In the genomic region with DNA sequence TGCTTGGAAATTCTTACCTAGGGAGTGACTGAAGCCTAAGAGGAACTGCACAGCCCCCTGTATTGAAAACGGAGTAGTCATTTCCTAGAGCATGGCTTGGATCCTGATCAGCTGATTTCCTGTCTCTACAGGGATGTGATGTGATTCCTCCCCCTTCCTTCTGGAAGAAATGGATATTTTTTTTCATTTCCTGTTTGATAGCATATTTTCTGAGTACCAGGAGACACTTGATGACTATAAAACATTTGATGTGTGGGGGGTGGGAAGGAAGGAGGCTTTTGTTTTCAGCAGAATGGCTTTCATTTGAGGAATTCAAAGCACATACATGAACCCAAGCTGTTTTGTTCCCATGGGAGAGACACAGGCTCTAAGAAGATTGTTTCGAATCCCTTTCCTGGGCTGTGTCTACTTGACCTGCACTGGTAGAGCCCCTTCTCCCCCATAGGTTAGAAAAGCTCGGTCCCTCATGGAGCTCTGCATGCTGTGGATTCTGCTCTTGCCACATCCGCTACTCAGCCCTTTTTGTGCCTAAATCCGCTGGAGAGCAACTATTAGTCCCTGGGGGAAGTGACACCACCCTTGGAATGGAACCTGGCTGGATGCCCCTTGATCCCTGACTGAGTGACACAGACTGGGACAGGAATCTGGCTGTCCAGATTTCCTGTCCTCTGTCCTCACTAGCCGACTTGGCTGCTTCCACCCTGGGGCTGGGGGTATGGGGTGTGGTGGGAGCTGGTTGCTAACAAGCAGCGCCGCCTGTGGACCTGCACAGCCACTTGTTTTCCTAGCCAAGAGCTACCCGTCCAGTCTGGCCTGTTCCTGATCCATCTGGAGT, we compare ENCODE assay signal across 10 cellular contexts.
DNase-seq lines count a peak whose midpoint lies in the region; ATAC-seq, FAIRE-seq and TF ChIP-seq lines count a peak whose summit lies in the region.
"Had no signal": no experiment of that assay in that cellular context is flagged by ENCODE, and none has a peak within 500 bp of the region (broad histone marks: within the 10 kb centered on the region; RNA-seq: fewer than 3 reads in every experiment).

No MANE protein-coding gene starts in this region.

- H3K27me3 Mint-ChIP-seq in natural killer cell (ENCODE audit: low read depth in 2 of 2) = peaks cover 0 to 2% of the 10 kb centered on the region in 2 donors
- H3K27me3 Mint-ChIP-seq: dendritic cell treated with granulocyte-macrophage colony-stimulating factor and Interleukin-4, amounts not matched to agents 40 ng/mL and 50 ng/mL, for 4 days had no signal

- peak overlapping the region; percentile 8; the same call in 1 of the 2 replicates for H3K9ac ChIP-seq in SK-N-SH

- no peak for TF ChIP-seq EP300 in SK-N-SH (IDR thresholded peaks at IDR 0.05; ENCODE audit: borderline replicate concordance in 1 of 2, low read depth in 1 of 2, low read length in 1 of 2)

- TF ChIP-seq POLR2A in H54 (IDR thresholded peaks at IDR 0.05; ENCODE audit: low read depth, low read length) (no peak), prostate gland (IDR thresholded peaks at IDR 0.05) (no peak)

- intact Hi-C loops in heart right ventricle (cut with DNase I) = loop anchor here in 4 of 10 donors (2.0 to 10.0 kb wide), 4 partner anchors 26 to 60 kb away; no protein-coding TSS in a partner anchor
- intact Hi-C loops in prostate gland (cut with DNase I) = no loop called here
- intact Hi-C loops in natural killer cell (cut with micrococcal nuclease) = no loop called here

- no peaks in the 10 kb centered on the region for H3K9me3 ChIP-seq in SK-N-SH
- no peaks in the 10 kb centered on the region for H3K9me3 ChIP-seq in heart right ventricle
- no peaks in the 10 kb centered on the region for H3K9me3 ChIP-seq in prostate gland
- H3K9me3 ChIP-seq: HAP-1 had no signal

- WGBS in SK-N-SH (ENCODE audit: low lambda C conversion rate) = 53% methylated on average over 7 of the region's 9 CpGs
- 42 to 58% methylated on average over 9 of the region's 9 CpGs for WGBS in heart right ventricle, 2 donors
- 44% methylated on average over 9 of the region's 9 CpGs for WGBS in prostate gland

- TF ChIP-seq CTCF in SK-N-SH (IDR thresholded peaks at IDR 0.05) = no peak
- peak in 8 of 9 donors; percentile 26 to 69 (median 48) for TF ChIP-seq CTCF in heart right ventricle (IDR thresholded peaks at IDR 0.05)
- TF ChIP-seq CTCF in prostate gland (IDR thresholded peaks at IDR 0.05) = peak in 3 of 4 experiments; percentile 40 to 56 (median 47)
- TF ChIP-seq CTCF in natural killer cell (IDR thresholded peaks at IDR 0.05) = no peak

- no peak overlapping the region for H3K4me3 Mint-ChIP-seq in natural killer cell
- H3K4me3 Mint-ChIP-seq: dendritic cell treated with granulocyte-macrophage colony-stimulating factor and Interleukin-4, amounts not matched to agents 40 ng/mL and 50 ng/mL, for 4 days had no signal

- H3K9me3 Mint-ChIP-seq in natural killer cell = no peaks in the 10 kb centered on the region
- H3K9me3 Mint-ChIP-seq: dendritic cell treated with granulocyte-macrophage colony-stimulating factor and Interleukin-4, amounts not matched to agents 40 ng/mL and 50 ng/mL, for 4 days had no signal

- peaks cover 7% of the 10 kb centered on the region for H4K20me1 ChIP-seq in SK-N-SH (ENCODE audit: insufficient read depth)

- H3K27ac ChIP-seq in SK-N-SH (ENCODE audit: low read depth in 2 of 2, low read length in 1 of 2) (peak overlapping the region; percentile 64 to 94), heart right ventricle (peak overlapping the region in 9 of 10 donors; percentile 69 to 84 (median 75)), prostate gland (peak overlapping the region; percentile 73 to 75)

- H3K36me3 ChIP-seq in SK-N-SH (replicated peaks in 1 of 2; ENCODE audit: control insufficient read depth in 1 of 2, insufficient read depth in 2 of 2, low read length in 1 of 2) (no peaks in the 10 kb centered on the region), heart right ventricle (no peaks in the 10 kb centered on the region), prostate gland (no peaks in the 10 kb centered on the region)
- H3K36me3 ChIP-seq: HAP-1 had no signal

- peaks cover 38% of the 10 kb centered on the region for H3F3A ChIP-seq in SK-N-SH (replicated peaks; ENCODE audit: insufficient read depth)

- H3K9me2 ChIP-seq in SK-N-SH = no peaks in the 10 kb centered on the region

- no peaks in the 10 kb centered on the region for H3K36me3 Mint-ChIP-seq in natural killer cell

- peaks cover 92% of the 10 kb centered on the region for H3K79me2 ChIP-seq in SK-N-SH (ENCODE audit: insufficient read depth)

- POLR2A ChIA-PET in SK-N-SH (lab: Yijun Ruan, JAX) = interaction anchor here (0.6 kb wide), 1 partner anchor 264 kb away, joined by 3 read pairs; no protein-coding TSS in a partner anchor

- CTCF ChIA-PET in SK-N-SH (lab: Yijun Ruan, JAX) = interaction anchor here (0.9 to 5.5 kb wide), 10 partner anchors 10 to 126 kb away, joined by 3 to 46 read pairs (median 4); no protein-coding TSS in a partner anchor

- TF ChIP-seq RAD21 in SK-N-SH (IDR thresholded peaks at IDR 0.05; ENCODE audit: low read length) = peak; percentile 27

- H3K4me1 ChIP-seq in SK-N-SH (ENCODE audit: control insufficient read depth in 1 of 2, insufficient read depth in 2 of 2, low read depth in 1 of 2, low read length in 1 of 2) = peaks cover 16 to 46% of the 10 kb centered on the region in 2 experiments
- H3K4me1 ChIP-seq in heart right ventricle = peaks cover 5 to 76% (median 61%) of the 10 kb centered on the region in 9 donors
- peaks cover 23% of the 10 kb centered on the region for H3K4me1 ChIP-seq in prostate gland (replicated peaks)

- H3K27me3 ChIP-seq in SK-N-SH (ENCODE audit: insufficient read depth) (no peaks in the 10 kb centered on the region), heart right ventricle (no peaks in the 10 kb centered on the region), prostate gland (replicated peaks; ENCODE audit: insufficient read depth) (no peaks in the 10 kb centered on the region)

- no peak overlapping the region for H2AFZ ChIP-seq in SK-N-SH (ENCODE audit: low read depth)

- ATAC-seq in heart right ventricle (peak; percentile 76 to 95 (median 91)), HG02870 (IDR thresholded peaks at IDR 0.05; ENCODE audit: unreplicated experiment) (no peak), natural killer cell (no peak)

- FAIRE-seq in H54 (lab: Jason Lieb, UNC) = peak; percentile 20

- no peaks in the 10 kb centered on the region for H3K4me1 Mint-ChIP-seq in natural killer cell

- DNase-seq in H54 (ENCODE audit: insufficient read length, low spot score) (no peak), SK-N-SH (peak; percentile 64), heart right ventricle (peak; percentile 74 to 88), prostate gland (ENCODE audit: low spot score) (peak; percentile 94), cortex of kidney (lab: John Stamatoyannopoulos, UW) (no peak), natural killer cell (no peak)
- DNase-seq in activated T-cell treated with anti-CD3 and anti-CD28 coated beads, Interleukin-2, amount 50 U/mL, for 1 hour = no peak

- H3K27ac Mint-ChIP-seq in natural killer cell = no peak overlapping the region
- H3K27ac Mint-ChIP-seq: dendritic cell treated with granulocyte-macrophage colony-stimulating factor and Interleukin-4, amounts not matched to agents 40 ng/mL and 50 ng/mL, for 4 days had no signal

- peak overlapping the region; percentile 13; the same call in 1 of the 2 replicates for H3K4me2 ChIP-seq in SK-N-SH

- H3K4me3 ChIP-seq in SK-N-SH (ENCODE audit: low read depth in 2 of 2, low read length in 1 of 2) (no peak overlapping the region), heart right ventricle (peak overlapping the region in 2 of 10 donors; percentile 6 to 9), prostate gland (no peak overlapping the region)
- H3K4me3 ChIP-seq: HAP-1 had no signal

TF ChIP-seq in SK-N-SH, 30 proteins besides CTCF, POLR2A, EP300 and RAD21:
- TF ChIP-seq, protein P1, sequence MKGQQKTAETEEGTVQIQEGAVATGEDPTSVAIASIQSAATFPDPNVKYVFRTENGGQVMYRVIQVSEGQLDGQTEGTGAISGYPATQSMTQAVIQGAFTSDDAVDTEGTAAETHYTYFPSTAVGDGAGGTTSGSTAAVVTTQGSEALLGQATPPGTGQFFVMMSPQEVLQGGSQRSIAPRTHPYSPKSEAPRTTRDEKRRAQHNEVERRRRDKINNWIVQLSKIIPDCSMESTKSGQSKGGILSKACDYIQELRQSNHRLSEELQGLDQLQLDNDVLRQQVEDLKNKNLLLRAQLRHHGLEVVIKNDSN (IDR thresholded peaks at IDR 0.05; ENCODE audit: borderline replicate concordance, low read depth) = peak; percentile 43; the same call in 1 of the 2 replicates
- TF ChIP-seq FOXM1 (IDR thresholded peaks at IDR 0.05; ENCODE audit: low read depth) = no peak
- TF ChIP-seq RXRA (IDR thresholded peaks at IDR 0.05; ENCODE audit: borderline replicate concordance, low read depth) = no peak
- no peak for TF ChIP-seq TCF12 (IDR thresholded peaks at IDR 0.05)
- no peak for TF ChIP-seq GABPA (IDR thresholded peaks at IDR 0.05; ENCODE audit: low read depth)

Comparison
In these comparisons a context has a peak if more than half of its experiments do, and no peak if none do; other contexts are left out.
1. DNase-seq: peak in SK-N-SH (single experiment), heart right ventricle (2 of 2) and prostate gland (single experiment); none in H54 (single experiment), cortex of kidney (single experiment), activated T-cell treated with anti-CD3 and anti-CD28 coated beads, Interleukin-2, amount 50 U/mL, for 1 hour (single experiment) and natural killer cell (single experiment).
2. CTCF ChIP-seq: peak in heart right ventricle (8 of 9) and prostate gland (3 of 4); none in SK-N-SH (single experiment) and natural killer cell (single experiment).
3. ATAC-seq: peak in heart right ventricle (8 of 8); none in HG02870 (single experiment) and natural killer cell (0 of 3).
4. Peak in every context shown above with its lines, with median percentiles within 50 percentile points of each other: H3K27ac ChIP-seq.